In genomic region chr16:67185003-67185865, GRCh38 we compare ENCODE assay signal across 8 cellular contexts. TPM values are rescaled to one million over a fixed set of nuclear protein-coding genes. Genes with fewer than 3 reads are reported as not detected.
A peak's percentile ranks its signal among the peaks of the same experiment; 100 is the strongest.
DNase-seq lines count a peak whose midpoint lies in the region; ATAC-seq, FAIRE-seq and TF ChIP-seq lines count a peak whose summit lies in the region.

No MANE protein-coding gene starts in this region.

- DNase-seq in G401 (ENCODE audit: low spot score) (peak; percentile 82), KBM-7 (peak; percentile 88), SK-N-SH (peak; percentile 73), head of caudate nucleus (peak; percentile 81 to 96 (median 89)), pancreas (peak; percentile 88 to 97 (median 93)), thoracic aorta (ENCODE audit: low spot score) (peak; percentile 79)
- peak; percentile 85 for DNase-seq in activated naive CD4-positive, alpha-beta T cell treated with anti-CD3 and anti-CD28 coated beads, Interleukin-2, amount 50 U/mL, for 16 hours

- FAIRE-seq in pancreas (lab: Jason Lieb, UNC), result no peak

- TF ChIP-seq RAD21 in SK-N-SH (IDR thresholded peaks at IDR 0.05; ENCODE audit: low read length), result peak; percentile 64

- H3K36me3 ChIP-seq in SK-N-SH (replicated peaks in 1 of 2; ENCODE audit: control insufficient read depth in 1 of 2, insufficient read depth in 2 of 2, low read length in 1 of 2), result no peaks in the 10 kb centered on the region
- no peaks in the 10 kb centered on the region for H3K36me3 ChIP-seq in pancreas
- no peaks in the 10 kb centered on the region for H3K36me3 ChIP-seq in thoracic aorta

- peaks cover 22 to 26% of the 10 kb centered on the region in 2 experiments for H3K4me1 ChIP-seq in SK-N-SH (ENCODE audit: control insufficient read depth in 1 of 2, insufficient read depth in 2 of 2, low read depth in 1 of 2, low read length in 1 of 2)
- H3K4me1 ChIP-seq in pancreas, result peaks cover 4 to 15% (median 12%) of the 10 kb centered on the region in 3 donors
- H3K4me1 ChIP-seq in thoracic aorta (ENCODE audit: control insufficient read depth in 1 of 2, low read depth in 2 of 2), result peaks cover 11 to 31% of the 10 kb centered on the region in 2 donors

- no peaks in the 10 kb centered on the region; the same call in 1 of the 2 replicates for H4K20me1 ChIP-seq in SK-N-SH (ENCODE audit: insufficient read depth)

- peak overlapping the region in 1 of 2 experiments; percentile 48; a peak in 3 of 4 replicates for H3K4me3 ChIP-seq in SK-N-SH (ENCODE audit: low read depth in 2 of 2, low read length in 1 of 2)
- peak overlapping the region in 2 of 4 donors; percentile 52 to 64 for H3K4me3 ChIP-seq in pancreas
- H3K4me3 ChIP-seq in thoracic aorta, result peak overlapping the region; percentile 90

- H3K9me2 ChIP-seq in SK-N-SH, result no peaks in the 10 kb centered on the region

- in situ Hi-C loops in G401 (cut with HindIII; ENCODE audit: low sequenced_read_pairs) (no loop called here), KBM-7 (cut with MboI; ENCODE audit: low pct_unique_long_range_greater_than_20kb, low sequenced_read_pairs) (no loop called here)

- H3K4me2 ChIP-seq in SK-N-SH, result peak overlapping the region; percentile 92

- H3K9me3 ChIP-seq in SK-N-SH, result no peaks in the 10 kb centered on the region
- no peaks in the 10 kb centered on the region for H3K9me3 ChIP-seq in pancreas
- H3K9me3 ChIP-seq in thoracic aorta, result no peaks in the 10 kb centered on the region

- H2AFZ ChIP-seq in SK-N-SH (ENCODE audit: low read depth), result no peak overlapping the region

- peaks cover 18% of the 10 kb centered on the region for H3K79me2 ChIP-seq in SK-N-SH (ENCODE audit: insufficient read depth)

- TF ChIP-seq CTCF in SK-N-SH (IDR thresholded peaks at IDR 0.05) (peak; percentile 75), pancreas (IDR thresholded peaks at IDR 0.05) (peak; percentile 64 to 75 (median 74)), thoracic aorta (IDR thresholded peaks at IDR 0.05) (peak; percentile 85)

- POLR2A ChIA-PET in SK-N-SH (lab: Yijun Ruan, JAX), result interaction anchor here (0.8 to 2.0 kb wide), 7 partner anchors 10 to 42 kb away, joined by 3 to 12 read pairs (median 4); partner anchors contain the start of genes HSF4, NOL3 and TMEM208

- intact Hi-C loops in head of caudate nucleus (cut with DNase I), result no loop called here
- intact Hi-C loops in pancreas (cut with DNase I), result loop anchor here in 1 of 3 donors (10.0 kb wide), 1 partner anchor 170 kb away; no protein-coding TSS in a partner anchor

- WGBS in SK-N-SH (ENCODE audit: low lambda C conversion rate), result 68% methylated on average over 26 of the region's 52 CpGs
- WGBS in pancreas, 2 donors, result 11 to 12% methylated on average over 51 to 52 of the region's 52 CpGs

- ATAC-seq in pancreas, result peak; percentile 57 to 72 (median 67)
- no peak for ATAC-seq in thoracic aorta (ENCODE audit: insufficient number of reproducible peaks, low FRiP score, low read depth)
- ATAC-seq in HG02642 (IDR thresholded peaks at IDR 0.05; ENCODE audit: poor library complexity, unreplicated experiment), result no peak

- no peak for TF ChIP-seq EP300 in SK-N-SH (IDR thresholded peaks at IDR 0.05; ENCODE audit: borderline replicate concordance in 1 of 2, low read depth in 1 of 2, low read length in 1 of 2)

- no peaks in the 10 kb centered on the region for H3K27me3 ChIP-seq in SK-N-SH (ENCODE audit: insufficient read depth)
- no peaks in the 10 kb centered on the region for H3K27me3 ChIP-seq in pancreas
- H3K27me3 ChIP-seq in thoracic aorta (replicated peaks; ENCODE audit: insufficient read depth), result no peaks in the 10 kb centered on the region

- peaks cover 33% of the 10 kb centered on the region for H3F3A ChIP-seq in SK-N-SH (replicated peaks; ENCODE audit: insufficient read depth)

- CTCF ChIA-PET in SK-N-SH (lab: Yijun Ruan, JAX), result interaction anchor here (0.6 to 4.2 kb wide), 25 partner anchors 9 to 290 kb away, joined by 3 to 27 read pairs (median 4); partner anchors contain the start of genes CES3, NOL3, TMEM208 and ZDHHC1

- H3K9ac ChIP-seq in SK-N-SH, result no peak overlapping the region

- H3K27ac ChIP-seq in SK-N-SH (ENCODE audit: low read depth in 2 of 2, low read length in 1 of 2) (peak overlapping the region in 1 of 2 experiments; percentile 97; a peak in 1 of 4 replicates), pancreas (no peak overlapping the region), thoracic aorta (peak overlapping the region in 1 of 2 donors; percentile 89)

TF ChIP-seq in SK-N-SH, 30 proteins besides CTCF, POLR2A, EP300 and RAD21:
- TF ChIP-seq SIN3A (IDR thresholded peaks at IDR 0.05; ENCODE audit: borderline replicate concordance, low read depth, low read length), result peak; percentile 98
- no peak for TF ChIP-seq EZH2phosphoT487 (IDR thresholded peaks at IDR 0.05; ENCODE audit: borderline replicate concordance, low read depth)
- TF ChIP-seq REST (IDR thresholded peaks at IDR 0.05; ENCODE audit: low read depth, low read length), result peak; percentile 99
- TF ChIP-seq, protein P1, sequence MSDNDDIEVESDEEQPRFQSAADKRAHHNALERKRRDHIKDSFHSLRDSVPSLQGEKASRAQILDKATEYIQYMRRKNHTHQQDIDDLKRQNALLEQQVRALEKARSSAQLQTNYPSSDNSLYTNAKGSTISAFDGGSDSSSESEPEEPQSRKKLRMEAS (IDR thresholded peaks at IDR 0.05; ENCODE audit: low read depth), result peak; percentile 81
- peak; percentile 28; the same call in 1 of the 2 replicates for TF ChIP-seq MXI1 (IDR thresholded peaks at IDR 0.05; ENCODE audit: low read depth, low read length)
- 0 out of 2 replicates have a peak, but pooled peaks have one; percentile 18 for TF ChIP-seq TAF1 (IDR thresholded peaks at IDR 0.05; ENCODE audit: borderline replicate concordance, low read depth, low read length)
- peak; percentile 81 for TF ChIP-seq SMC3 (IDR thresholded peaks at IDR 0.05; ENCODE audit: low read depth, low read length)
- TF ChIP-seq NFIC (IDR thresholded peaks at IDR 0.05; ENCODE audit: borderline replicate concordance), result no peak

RNA-seq across cellular contexts. Expression of gene MATCAP1, which starts 1.5 kb away (rescaled TPM):
- 19.1 and 33.4 TPM in 2 replicates for total RNA-seq in G401 (2014; rRNA removed; shearing (Covaris generic))
- polyA plus RNA-seq in SK-N-SH (2012; rRNA removed) (68.5 and 83.5 TPM in 2 replicates), pancreas (10 to 100 TPM; 51.2 to 55.6 TPM)
- 9.5 and 20.4 TPM in 2 replicates for polyA plus RNA-seq in SK-N-SH (2012; cell fraction: cytosol; rRNA removed)
- 409 and 450 TPM in 2 replicates for polyA plus RNA-seq in SK-N-SH (2012; cell fraction: nucleus; rRNA removed)
- total RNA-seq in pancreas (10 to 100 TPM in 3 of 6 donors, 1 to 10 TPM in 3; 4.8 to 22.3 (median 10.4) TPM), thoracic aorta (10 to 100 TPM; 13.7 to 28.4 TPM)

RNA-seq across cellular contexts. Expression of gene EXOC3L1, which starts 4.7 kb away (rescaled TPM):
- total RNA-seq in G401 (2014; rRNA removed; shearing (Covaris generic)), result 0.24 and 0.25 TPM in 2 replicates
- polyA plus RNA-seq in SK-N-SH (2012; rRNA removed) (0.46 and 0.83 TPM in 2 replicates), pancreas (1 to 10 TPM; 5.2 to 6.2 TPM)
- 0.22 and 0.26 TPM in 2 replicates for polyA plus RNA-seq in SK-N-SH (2012; cell fraction: cytosol; rRNA removed)
- polyA plus RNA-seq in SK-N-SH (2012; cell fraction: nucleus; rRNA removed), result 1.8 and 3.1 TPM in 2 replicates
- total RNA-seq in pancreas (1 to 10 TPM in 3 of 6 donors, under 1 TPM in 3; 0.67 to 2.3 (median 1.2) TPM), thoracic aorta (1 to 10 TPM in 1 of 2 donors, under 1 TPM in 1; 0.68 to 1.5 TPM)

RNA-seq across cellular contexts. Expression of gene E2F4, which starts 6.7 kb away (rescaled TPM):
- 95.3 and 123 TPM in 2 replicates for total RNA-seq in G401 (2014; rRNA removed; shearing (Covaris generic))
- polyA plus RNA-seq in SK-N-SH (2012; rRNA removed) (168 and 210 TPM in 2 replicates), pancreas (10 to 100 TPM; 54.9 to 61.3 TPM)
- polyA plus RNA-seq in SK-N-SH (2012; cell fraction: cytosol; rRNA removed), result 67.3 and 95.5 TPM in 2 replicates
- polyA plus RNA-seq in SK-N-SH (2012; cell fraction: nucleus; rRNA removed), result 745 and 747 TPM in 2 replicates
- total RNA-seq in pancreas (10 to 100 TPM; 14.8 to 27.7 (median 19.3) TPM), thoracic aorta (100 to 1,000 TPM in 1 of 2 donors, 10 to 100 TPM in 1; 96.4 to 120 TPM)

RNA-seq across cellular contexts. Expression of gene ELMO3, which starts 13.7 kb away (rescaled TPM):
- total RNA-seq in G401 (2014; rRNA removed; shearing (Covaris generic)), result 0.61 and 1.0 TPM in 2 replicates
- polyA plus RNA-seq in SK-N-SH (2012; rRNA removed), result 2.3 and 3.1 TPM in 2 replicates
- 0.58 and 0.90 TPM in 2 replicates for polyA plus RNA-seq in SK-N-SH (2012; cell fraction: cytosol; rRNA removed)
- 20.1 and 23.3 TPM in 2 replicates for polyA plus RNA-seq in SK-N-SH (2012; cell fraction: nucleus; rRNA removed)
- total RNA-seq in pancreas, result 10 to 100 TPM; 14.6 to 23.7 (median 23.0) TPM
- 10 to 100 TPM; 41.0 to 52.4 TPM for polyA plus RNA-seq in pancreas
- 1 to 10 TPM; 1.4 TPM for total RNA-seq in thoracic aorta

RNA-seq across cellular contexts. Expression of gene NOL3, which starts 14.9 kb away (rescaled TPM):
- total RNA-seq in G401 (2014; rRNA removed; shearing (Covaris generic)), result 13.4 and 17.5 TPM in 2 replicates
- polyA plus RNA-seq in SK-N-SH (2012; rRNA removed), result 34.1 and 38.7 TPM in 2 replicates
- 16.9 and 22.0 TPM in 2 replicates for polyA plus RNA-seq in SK-N-SH (2012; cell fraction: cytosol; rRNA removed)
- 131 and 167 TPM in 2 replicates for polyA plus RNA-seq in SK-N-SH (2012; cell fraction: nucleus; rRNA removed)
- 10 to 100 TPM; 15.2 to 31.2 (median 19.8) TPM for total RNA-seq in pancreas
- 100 to 1,000 TPM in 1 of 2 donors, 10 to 100 TPM in 1; 84.5 to 119 TPM for polyA plus RNA-seq in pancreas
- total RNA-seq in thoracic aorta, result 10 to 100 TPM; 43.5 to 80.8 TPM

Comparison
In these comparisons a context has a peak if more than half of its experiments do, and no peak if none do; other contexts are left out.
1. ATAC-seq: peak in pancreas (4 of 4); none in thoracic aorta (single experiment) and HG02642 (single experiment).
2. Peak in every context shown above with its lines, with median percentiles within 50 percentile points of each other: DNase-seq and CTCF ChIP-seq.